In genomic region chr18:60905699-60906098, GRCh38 we compare ENCODE assay signal across 31 cellular contexts.
"Had no signal": no experiment of that assay in that cellular context is flagged by ENCODE, and none has a peak within 500 bp of the region (broad histone marks: within the 10 kb centered on the region; RNA-seq: fewer than 3 reads in every experiment).

No MANE protein-coding gene starts in this region.

- H3K27ac ChIP-seq: breast epithelium, coronary artery, neutrophil, parathyroid adenoma, stomach, suprapubic skin, tibial nerve, WERI-Rb-1 had no signal

- H3K9me3 Mint-ChIP-seq: activated CD4-positive, alpha-beta T cell treated with anti-CD3 and anti-CD28 coated beads, Interleukin-2, amount 10 ng/mL, durations not matched to agents 7 days and 5 days; nephron; stimulated activated memory B cell treated with anti-CD40 and anti-IgM and Interleukin-4, amounts not matched to agents 10 μg/mL and 1 μg/mL and 100 μg/mL, for 72 hours had no signal

- H3K36me3 Mint-ChIP-seq: activated CD8-positive, alpha-beta memory T cell treated with anti-CD3 and anti-CD28 coated beads, Interleukin-2, amount 10 ng/mL, durations not matched to agents 7 days and 5 days; activated naive CD4-positive, alpha-beta T cell treated with anti-CD3 and anti-CD28 coated beads, Interleukin-2, amount 10 ng/mL, durations not matched to agents 7 days and 5 days; stimulated activated memory B cell treated with anti-CD40 and anti-IgM and Interleukin-4, amounts not matched to agents 10 μg/mL and 1 μg/mL and 100 μg/mL, for 72 hours had no signal

- ATAC-seq: activated CD8-positive, alpha-beta memory T cell treated with anti-CD3 and anti-CD28 coated beads, Interleukin-2, amount 10 ng/mL, durations not matched to agents 7 days and 5 days; activated CD8-positive, alpha-beta T cell treated with anti-CD3 and anti-CD28 coated beads for 36 hours; sciatic nerve; stimulated activated memory B cell treated with anti-CD40 and anti-IgM and Interleukin-4, amounts not matched to agents 10 μg/mL and 1 μg/mL and 100 μg/mL, for 72 hours had no signal

- H3K9me3 ChIP-seq: breast epithelium, neutrophil, stomach, suprapubic skin, tibial nerve had no signal

- H3K4me1 Mint-ChIP-seq: activated CD4-positive, alpha-beta T cell treated with anti-CD3 and anti-CD28 coated beads, Interleukin-2, amount 10 ng/mL, durations not matched to agents 7 days and 5 days; activated CD8-positive, alpha-beta memory T cell treated with anti-CD3 and anti-CD28 coated beads, Interleukin-2, amount 10 ng/mL, durations not matched to agents 7 days and 5 days; activated naive CD4-positive, alpha-beta T cell treated with anti-CD3 and anti-CD28 coated beads, Interleukin-2, amount 10 ng/mL, durations not matched to agents 7 days and 5 days; stimulated activated memory B cell treated with anti-CD40 and anti-IgM and Interleukin-4, amounts not matched to agents 10 μg/mL and 1 μg/mL and 100 μg/mL, for 72 hours had no signal

- H3K4me1 ChIP-seq: breast epithelium, parathyroid adenoma, stomach, suprapubic skin had no signal

- H3K9ac ChIP-seq: parathyroid adenoma had no signal

- H3K27me3 ChIP-seq: breast epithelium, neutrophil, stomach, suprapubic skin, tibial nerve had no signal

- H3K27ac Mint-ChIP-seq: activated CD4-positive, alpha-beta T cell treated with anti-CD3 and anti-CD28 coated beads, Interleukin-2, amount 10 ng/mL, durations not matched to agents 7 days and 5 days; activated CD8-positive, alpha-beta memory T cell treated with anti-CD3 and anti-CD28 coated beads, Interleukin-2, amount 10 ng/mL, durations not matched to agents 7 days and 5 days; activated CD8-positive, alpha-beta T cell treated with anti-CD3 and anti-CD28 coated beads for 36 hours; activated naive CD4-positive, alpha-beta T cell treated with anti-CD3 and anti-CD28 coated beads, Interleukin-2, amount 10 ng/mL, durations not matched to agents 7 days and 5 days; nephron; stimulated activated memory B cell treated with anti-CD40 and anti-IgM and Interleukin-4, amounts not matched to agents 10 μg/mL and 1 μg/mL and 100 μg/mL, for 72 hours had no signal

- H3K4me3 Mint-ChIP-seq: activated CD4-positive, alpha-beta T cell treated with anti-CD3 and anti-CD28 coated beads, Interleukin-2, amount 10 ng/mL, durations not matched to agents 7 days and 5 days; activated CD8-positive, alpha-beta memory T cell treated with anti-CD3 and anti-CD28 coated beads, Interleukin-2, amount 10 ng/mL, durations not matched to agents 7 days and 5 days; activated CD8-positive, alpha-beta T cell treated with anti-CD3 and anti-CD28 coated beads for 36 hours; activated naive CD4-positive, alpha-beta T cell treated with anti-CD3 and anti-CD28 coated beads, Interleukin-2, amount 10 ng/mL, durations not matched to agents 7 days and 5 days; nephron; stimulated activated memory B cell treated with anti-CD40 and anti-IgM and Interleukin-4, amounts not matched to agents 10 μg/mL and 1 μg/mL and 100 μg/mL, for 72 hours had no signal

- H3K36me3 ChIP-seq: breast epithelium, neutrophil, stomach, suprapubic skin, tibial nerve, WERI-Rb-1 had no signal

- H3K4me3 ChIP-seq: breast epithelium, coronary artery, stomach, suprapubic skin, tibial nerve had no signal

- DNase-seq: activated CD4-positive, alpha-beta T cell treated with anti-CD3 and anti-CD28 coated beads, Interleukin-2, amount 10 ng/mL, durations not matched to agents 7 days and 5 days; activated CD4-positive, CD25-positive, alpha-beta regulatory T cell treated with anti-CD3 and anti-CD28 coated beads, Interleukin-2, amount 50 U/mL, for 72 hours; activated CD8-positive, alpha-beta memory T cell treated with anti-CD3 and anti-CD28 coated beads, Interleukin-2, amount 10 ng/mL, durations not matched to agents 7 days and 5 days; activated CD8-positive, alpha-beta T cell treated with anti-CD3 and anti-CD28 coated beads for 36 hours; activated effector memory CD4-positive, alpha-beta T cell treated with anti-CD3 and anti-CD28 coated beads, Interleukin-2, amount 50 U/mL, for 16 hours; activated naive CD4-positive, alpha-beta T cell treated with anti-CD3 and anti-CD28 coated beads, Interleukin-2, amount 10 ng/mL, durations not matched to agents 7 days and 5 days; activated T-cell treated with anti-CD3 and anti-CD28 coated beads for 4 hours; aorta; effector CD4-positive, alpha-beta T cell; erythroblast; glutamatergic neuron; hypothalamus; mesenchymal stem cell; small intestine; stimulated activated CD4-positive, alpha-beta T cell treated with anti-CD3 and anti-CD28 coated beads, Interleukin-2, amount 100 ng/mL, for 24 hours; stomach; T-helper 1 cell; WERI-Rb-1 had no signal

- H2AFZ ChIP-seq: parathyroid adenoma had no signal

- H3K27me3 Mint-ChIP-seq: activated CD4-positive, alpha-beta T cell treated with anti-CD3 and anti-CD28 coated beads, Interleukin-2, amount 10 ng/mL, durations not matched to agents 7 days and 5 days; activated CD8-positive, alpha-beta memory T cell treated with anti-CD3 and anti-CD28 coated beads, Interleukin-2, amount 10 ng/mL, durations not matched to agents 7 days and 5 days; activated CD8-positive, alpha-beta T cell treated with anti-CD3 and anti-CD28 coated beads for 36 hours; activated naive CD4-positive, alpha-beta T cell treated with anti-CD3 and anti-CD28 coated beads, Interleukin-2, amount 10 ng/mL, durations not matched to agents 7 days and 5 days; stimulated activated memory B cell treated with anti-CD40 and anti-IgM and Interleukin-4, amounts not matched to agents 10 μg/mL and 1 μg/mL and 100 μg/mL, for 72 hours had no signal

- FAIRE-seq: endometrium, frontal cortex, islet of Langerhans, small intestine, TTC549 had no signal

- H3K79me2 ChIP-seq: parathyroid adenoma had no signal
